ENCODE assay signal across 2 cellular contexts in genomic region chr4:98641906-98642668, GRCh38.
TF ChIP-seq lines count a peak whose summit lies in the region.

No MANE protein-coding gene starts in this region.

TF ChIP-seq in IMR-90, 13 proteins besides CTCF, POLR2A, EP300 and RAD21:
- no peak for TF ChIP-seq CHD1 (IDR thresholded peaks at IDR 0.05; ENCODE audit: low read depth, low read length)
- TF ChIP-seq MXI1 (IDR thresholded peaks at IDR 0.05; ENCODE audit: borderline replicate concordance, low read depth, low read length) = no peak
- TF ChIP-seq RCOR1 (IDR thresholded peaks at IDR 0.05; ENCODE audit: insufficient replicate concordance, low read length) = no peak
- TF ChIP-seq SMC3 (IDR thresholded peaks at IDR 0.05; ENCODE audit: low read depth, low read length) = no peak
- no peak for TF ChIP-seq BHLHE40 (IDR thresholded peaks at IDR 0.05; ENCODE audit: low read depth, low read length)

TF ChIP-seq in GM12878, 131 proteins besides CTCF, POLR2A, EP300 and RAD21:
- TF ChIP-seq YY1 (IDR thresholded peaks at IDR 0.05; ENCODE audit: low read depth, low read length) = no peak
- TF ChIP-seq ZSCAN29 (IDR thresholded peaks at IDR 0.05) = no peak
- TF ChIP-seq BCLAF1 (IDR thresholded peaks at IDR 0.05) = no peak
- TF ChIP-seq CHD1 (IDR thresholded peaks at IDR 0.05; ENCODE audit: low read depth, low read length) = no peak
- TF ChIP-seq ATF2 (IDR thresholded peaks at IDR 0.05; ENCODE audit: low read length) = no peak
- TF ChIP-seq BMI1 (IDR thresholded peaks at IDR 0.05; ENCODE audit: borderline replicate concordance) = no peak
- TF ChIP-seq NFXL1 (IDR thresholded peaks at IDR 0.05; ENCODE audit: borderline replicate concordance) = no peak
